20 cellular contexts compared by ENCODE assay signal in genomic region chr3:107943860-107944543, GRCh38.
A peak's percentile ranks its signal among the peaks of the same experiment; 100 is the strongest.
DNase-seq lines count a peak whose midpoint lies in the region; ATAC-seq and TF ChIP-seq lines count a peak whose summit lies in the region.
"Had no signal": no experiment of that assay in that cellular context is flagged by ENCODE, and none has a peak within 500 bp of the region (broad histone marks: within the 10 kb centered on the region; RNA-seq: fewer than 3 reads in every experiment).

No MANE protein-coding gene starts in this region.

- ATAC-seq in left cardiac atrium (peak; percentile 34 to 53), GM18505 (IDR thresholded peaks at IDR 0.05; ENCODE audit: unreplicated experiment) (no peak)
- ATAC-seq: Right ventricle myocardium inferior; stimulated activated effector memory CD8-positive, alpha-beta T cell treated with anti-CD3 and anti-CD28 coated beads, Interleukin-12 subunit alpha, Interleukin-12 subunit beta, amount 100 ng/mL, for 72 hours; upper lobe of right lung had no signal

- TF ChIP-seq POLR2A in GM18505 (IDR thresholded peaks at IDR 0.05; ENCODE audit: borderline replicate concordance, extremely low read depth, insufficient read depth, insufficient read length) (no peak), ovary (IDR thresholded peaks at IDR 0.05) (no peak)

- DNase-seq in left cardiac atrium (no peak), right atrium auricular region (ENCODE audit: low spot score) (no peak), RPMI7951 (ENCODE audit: low read depth) (peak; percentile 14), fibroblast of peridontal ligament (ENCODE audit: extremely low read depth) (peak; percentile 59), midbrain (lab: John Stamatoyannopoulos, UW) (no peak), ovary (no peak), middle frontal gyrus (ENCODE audit: extremely low spot score, low spot score) (no peak)
- DNase-seq: activated CD4-positive, alpha-beta T cell treated with anti-CD3 and anti-CD28 coated beads, Interleukin-2, amount 50 U/mL, for 4 hours; activated T-cell treated with anti-CD3 and anti-CD28 coated beads, Interleukin-2, amount 50 U/mL, for 48 hours; COR-L47; mammary epithelial cell; NCI-H187; upper lobe of right lung had no signal

- intact Hi-C loops in left cardiac atrium (cut with DNase I) = loop anchor here in 1 of 2 donors (10.0 kb wide), 1 partner anchor 281 kb away; the partner anchor contains the start of gene IFT57
- intact Hi-C loops in ovary (cut with DNase I) = no loop called here

- no peaks in the 10 kb centered on the region for H3K4me1 ChIP-seq in right atrium auricular region
- peaks cover 4% of the 10 kb centered on the region for H3K4me1 ChIP-seq in ovary (ENCODE audit: insufficient read depth)
- H3K4me1 ChIP-seq: adrenal gland, HAP-1, upper lobe of right lung had no signal

- TF ChIP-seq CTCF in right atrium auricular region (IDR thresholded peaks at IDR 0.05) (no peak), ovary (IDR thresholded peaks at IDR 0.05) (no peak)

- TF ChIP-seq EP300 in ovary (IDR thresholded peaks at IDR 0.05) = no peak

- H3K27me3 ChIP-seq in right atrium auricular region (no peaks in the 10 kb centered on the region), ovary (no peaks in the 10 kb centered on the region)
- H3K27me3 ChIP-seq: adrenal gland, neural progenitor cell, upper lobe of right lung had no signal

- H3K36me3 ChIP-seq in right atrium auricular region (no peaks in the 10 kb centered on the region), ovary (no peaks in the 10 kb centered on the region)
- H3K36me3 ChIP-seq: adrenal gland, HAP-1, neural progenitor cell, upper lobe of right lung had no signal

- no peak overlapping the region for H3K4me3 ChIP-seq in right atrium auricular region
- H3K4me3 ChIP-seq in ovary = no peak overlapping the region
- H3K4me3 ChIP-seq: adrenal gland, coronary artery, HAP-1, neural progenitor cell, upper lobe of right lung had no signal

- 75 to 79% (median 77%) methylated on average over 5 of the region's 5 CpGs for WGBS in ovary, 3 donors

- H3K9me3 ChIP-seq in right atrium auricular region (no peaks in the 10 kb centered on the region), ovary (no peaks in the 10 kb centered on the region)
- H3K9me3 ChIP-seq: adrenal gland, HAP-1, upper lobe of right lung had no signal

- no peak overlapping the region for H3K27ac ChIP-seq in right atrium auricular region
- H3K27ac ChIP-seq in ovary = no peak overlapping the region
- H3K27ac ChIP-seq: adrenal gland, coronary artery, neural progenitor cell, upper lobe of right lung had no signal

Comparison
In these comparisons a context has a peak if more than half of its experiments do, and no peak if none do; other contexts are left out.
1. DNase-seq: peak in RPMI7951 (single experiment) and fibroblast of peridontal ligament (single experiment); none in left cardiac atrium (single experiment), right atrium auricular region (single experiment), midbrain (single experiment), ovary (0 of 5) and middle frontal gyrus (single experiment).